ENCODE assay signal across 8 cellular contexts in genomic region chr7:29091121-29091601, GRCh38. TPM values are rescaled to one million over a fixed set of nuclear protein-coding genes. Genes with fewer than 3 reads are reported as not detected.
DNase-seq lines count a peak whose midpoint lies in the region; ATAC-seq, FAIRE-seq and TF ChIP-seq lines count a peak whose summit lies in the region.

No MANE protein-coding gene starts in this region.

- H3K4me1 Mint-ChIP-seq in GM23338 = peaks cover 17% of the 10 kb centered on the region
- H3K4me1 Mint-ChIP-seq in astrocyte (ENCODE audit: low read depth, unreplicated experiment) = no peaks in the 10 kb centered on the region

- H3K27ac ChIP-seq in GM23338 (ENCODE audit: low read depth) (no peak overlapping the region), astrocyte (ENCODE audit: low read depth, low read length) (no peak overlapping the region), muscle layer of colon (ENCODE audit: low read depth, low read length) (peak overlapping the region; percentile 12), WERI-Rb-1 (no peak overlapping the region)

- H3K27me3 Mint-ChIP-seq in GM23338 (ENCODE audit: insufficient read depth, low read depth, poor library complexity) = peaks cover 3% of the 10 kb centered on the region
- H3K27me3 Mint-ChIP-seq in astrocyte (ENCODE audit: low read depth, unreplicated experiment) = peaks cover 4% of the 10 kb centered on the region

- H3K4me2 ChIP-seq in GM23338 (0 out of 2 replicates have a peak overlapping the region, but pooled peaks have one; percentile 22), astrocyte (ENCODE audit: low read length) (peak overlapping the region; percentile 79)

- H3K27me3 ChIP-seq in GM23338 (ENCODE audit: insufficient read depth) (no peaks in the 10 kb centered on the region), astrocyte (ENCODE audit: insufficient read depth, low read length) (peaks cover 2% of the 10 kb centered on the region), muscle layer of colon (ENCODE audit: control insufficient read depth in 1 of 2, insufficient read depth in 2 of 2, low read length in 2 of 2) (no peaks in the 10 kb centered on the region), WERI-Rb-1 (ENCODE audit: insufficient read depth, low read depth, severe bottlenecking) (peaks cover 29% of the 10 kb centered on the region)

- H3K9me3 Mint-ChIP-seq in GM23338 (no peaks in the 10 kb centered on the region), astrocyte (ENCODE audit: unreplicated experiment) (no peaks in the 10 kb centered on the region)

- H3K27ac Mint-ChIP-seq in GM23338 (no peak overlapping the region), astrocyte (ENCODE audit: unreplicated experiment) (no peak overlapping the region)

- ATAC-seq in GM23338 = peak; percentile 84

- H3K9me2 ChIP-seq in GM23338 (ENCODE audit: insufficient read depth) = no peaks in the 10 kb centered on the region

- no peaks in the 10 kb centered on the region for H3K79me2 ChIP-seq in GM23338 (replicated peaks; ENCODE audit: insufficient read depth)
- H3K79me2 ChIP-seq in astrocyte (ENCODE audit: insufficient read depth, low read length) = no peaks in the 10 kb centered on the region

- H3K4me3 ChIP-seq in GM23338 (no peak overlapping the region), astrocyte (ENCODE audit: insufficient read depth, low read depth, low read length) (peak overlapping the region; percentile 31), muscle layer of colon (ENCODE audit: low read depth in 1 of 2, low read length in 2 of 2) (peak overlapping the region; percentile 16 to 53), WERI-Rb-1 (ENCODE audit: low read depth, low read length) (no peak overlapping the region)

- FAIRE-seq in astrocyte (lab: Jason Lieb, UNC) = no peak

- DNase-seq in DMS153 treated with DMSO at 0.1 percent for 48 hours (lab: John Stamatoyannopoulos, UW; ENCODE audit: unreplicated experiment) = peak; percentile 45
- peak; percentile 40 for DNase-seq in GM23338 (ENCODE audit: low spot score)
- no peak for DNase-seq in astrocyte (ENCODE audit: low read depth)
- no peak for DNase-seq in OCI-M1 (lab: John Stamatoyannopoulos, UW)
- no peak for DNase-seq in ecto neural progenitor cell (ENCODE audit: low spot score)
- no peak for DNase-seq in WERI-Rb-1
- DNase-seq in NOMO-1 (lab: John Stamatoyannopoulos, UW; ENCODE audit: unreplicated experiment in 2 of 2) = no peak

- H3K9ac ChIP-seq in astrocyte (ENCODE audit: low read length) (peak overlapping the region; percentile 47), muscle layer of colon (ENCODE audit: low read length) (no peak overlapping the region)

- H3K36me3 ChIP-seq in GM23338 (ENCODE audit: insufficient read depth) (no peaks in the 10 kb centered on the region), astrocyte (ENCODE audit: insufficient read depth, low read length) (no peaks in the 10 kb centered on the region), muscle layer of colon (ENCODE audit: insufficient read depth, low read length) (no peaks in the 10 kb centered on the region), WERI-Rb-1 (no peaks in the 10 kb centered on the region)

- H3K4me3 Mint-ChIP-seq in GM23338 (no peak overlapping the region), astrocyte (ENCODE audit: unreplicated experiment) (no peak overlapping the region)

- H3K4me1 ChIP-seq in GM23338 (ENCODE audit: insufficient read depth) = peaks cover 14% of the 10 kb centered on the region
- no peaks in the 10 kb centered on the region for H3K4me1 ChIP-seq in astrocyte (ENCODE audit: insufficient read depth, low read length)
- H3K4me1 ChIP-seq in muscle layer of colon (ENCODE audit: insufficient read depth, low read length) = peaks cover 35% of the 10 kb centered on the region

- no peak for TF ChIP-seq CTCF in GM23338 (conservative IDR thresholded peaks at IDR 0.05; ENCODE audit: low read depth in 2 of 2)
- TF ChIP-seq CTCF in astrocyte (IDR thresholded peaks at IDR 0.05; ENCODE audit: insufficient read depth, low read depth, low read length) = no peak
- no peak for TF ChIP-seq CTCF in WERI-Rb-1 (IDR thresholded peaks at IDR 0.05; ENCODE audit: low read depth, low read length)

- H3F3A ChIP-seq in GM23338 (replicated peaks; ENCODE audit: low read depth) = no peaks in the 10 kb centered on the region

- H4K20me1 ChIP-seq in GM23338 (replicated peaks; ENCODE audit: insufficient read depth) (no peaks in the 10 kb centered on the region), astrocyte (ENCODE audit: insufficient read depth, low read length) (no peaks in the 10 kb centered on the region)

- H2AFZ ChIP-seq in GM23338 (peak overlapping the region; percentile 82), astrocyte (ENCODE audit: low read depth, low read length) (peak overlapping the region; percentile 77)

- H3K9me3 ChIP-seq in astrocyte (ENCODE audit: insufficient read depth, low read depth, low read length) = no peaks in the 10 kb centered on the region
- H3K9me3 ChIP-seq in muscle layer of colon (ENCODE audit: low read length) = no peaks in the 10 kb centered on the region
- no peaks in the 10 kb centered on the region for H3K9me3 ChIP-seq in WERI-Rb-1 (ENCODE audit: severe bottlenecking)

- H3K36me3 Mint-ChIP-seq in GM23338 (ENCODE audit: low read depth) = no peaks in the 10 kb centered on the region
- H3K36me3 Mint-ChIP-seq in astrocyte (ENCODE audit: low read depth, unreplicated experiment) = no peaks in the 10 kb centered on the region

TF ChIP-seq in GM23338, 12 proteins besides CTCF, POLR2A, EP300 and RAD21 (continues in another document):
- TF ChIP-seq, protein P1, sequence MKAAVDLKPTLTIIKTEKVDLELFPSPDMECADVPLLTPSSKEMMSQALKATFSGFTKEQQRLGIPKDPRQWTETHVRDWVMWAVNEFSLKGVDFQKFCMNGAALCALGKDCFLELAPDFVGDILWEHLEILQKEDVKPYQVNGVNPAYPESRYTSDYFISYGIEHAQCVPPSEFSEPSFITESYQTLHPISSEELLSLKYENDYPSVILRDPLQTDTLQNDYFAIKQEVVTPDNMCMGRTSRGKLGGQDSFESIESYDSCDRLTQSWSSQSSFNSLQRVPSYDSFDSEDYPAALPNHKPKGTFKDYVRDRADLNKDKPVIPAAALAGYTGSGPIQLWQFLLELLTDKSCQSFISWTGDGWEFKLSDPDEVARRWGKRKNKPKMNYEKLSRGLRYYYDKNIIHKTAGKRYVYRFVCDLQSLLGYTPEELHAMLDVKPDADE (IDR thresholded peaks at IDR 0.05) = no peak
- TF ChIP-seq EZH2 (IDR thresholded peaks at IDR 0.05; ENCODE audit: low read depth, unreplicated experiment) = no peak
- no peak for TF ChIP-seq NANOG (IDR thresholded peaks at IDR 0.05; ENCODE audit: borderline replicate concordance)
- no peak for TF ChIP-seq CREB1 (CRISPR knock-in tag; IDR thresholded peaks at IDR 0.05; ENCODE audit: low read depth)
- no peak for TF ChIP-seq ZNF331 (CRISPR knock-in tag; IDR thresholded peaks at IDR 0.05; ENCODE audit: low read depth)
- TF ChIP-seq JUNB (IDR thresholded peaks at IDR 0.05; ENCODE audit: unreplicated experiment) = no peak
- TF ChIP-seq, protein P2, sequence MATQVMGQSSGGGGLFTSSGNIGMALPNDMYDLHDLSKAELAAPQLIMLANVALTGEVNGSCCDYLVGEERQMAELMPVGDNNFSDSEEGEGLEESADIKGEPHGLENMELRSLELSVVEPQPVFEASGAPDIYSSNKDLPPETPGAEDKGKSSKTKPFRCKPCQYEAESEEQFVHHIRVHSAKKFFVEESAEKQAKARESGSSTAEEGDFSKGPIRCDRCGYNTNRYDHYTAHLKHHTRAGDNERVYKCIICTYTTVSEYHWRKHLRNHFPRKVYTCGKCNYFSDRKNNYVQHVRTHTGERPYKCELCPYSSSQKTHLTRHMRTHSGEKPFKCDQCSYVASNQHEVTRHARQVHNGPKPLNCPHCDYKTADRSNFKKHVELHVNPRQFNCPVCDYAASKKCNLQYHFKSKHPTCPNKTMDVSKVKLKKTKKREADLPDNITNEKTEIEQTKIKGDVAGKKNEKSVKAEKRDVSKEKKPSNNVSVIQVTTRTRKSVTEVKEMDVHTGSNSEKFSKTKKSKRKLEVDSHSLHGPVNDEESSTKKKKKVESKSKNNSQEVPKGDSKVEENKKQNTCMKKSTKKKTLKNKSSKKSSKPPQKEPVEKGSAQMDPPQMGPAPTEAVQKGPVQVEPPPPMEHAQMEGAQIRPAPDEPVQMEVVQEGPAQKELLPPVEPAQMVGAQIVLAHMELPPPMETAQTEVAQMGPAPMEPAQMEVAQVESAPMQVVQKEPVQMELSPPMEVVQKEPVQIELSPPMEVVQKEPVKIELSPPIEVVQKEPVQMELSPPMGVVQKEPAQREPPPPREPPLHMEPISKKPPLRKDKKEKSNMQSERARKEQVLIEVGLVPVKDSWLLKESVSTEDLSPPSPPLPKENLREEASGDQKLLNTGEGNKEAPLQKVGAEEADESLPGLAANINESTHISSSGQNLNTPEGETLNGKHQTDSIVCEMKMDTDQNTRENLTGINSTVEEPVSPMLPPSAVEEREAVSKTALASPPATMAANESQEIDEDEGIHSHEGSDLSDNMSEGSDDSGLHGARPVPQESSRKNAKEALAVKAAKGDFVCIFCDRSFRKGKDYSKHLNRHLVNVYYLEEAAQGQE (IDR thresholded peaks at IDR 0.05; ENCODE audit: unreplicated experiment) = no peak
- no peak for TF ChIP-seq EZH2phosphoT487 (IDR thresholded peaks at IDR 0.05; ENCODE audit: unreplicated experiment)
- no peak for TF ChIP-seq STAT1 (IDR thresholded peaks at IDR 0.05; ENCODE audit: unreplicated experiment)
- TF ChIP-seq POLR2AphosphoS5 (IDR thresholded peaks at IDR 0.05; ENCODE audit: low read depth) = no peak
- no peak for TF ChIP-seq ZNF114 (CRISPR knock-in tag; IDR thresholded peaks at IDR 0.05)

RNA-seq across cellular contexts. Expression of gene CPVL, which starts 55.2 kb away (rescaled TPM):
- total RNA-seq in GM23338 (2014; rRNA removed; shearing (Covaris generic)) = 33.3 and 37.8 TPM in 2 replicates
- 31.9 and 36.5 TPM in 2 replicates for polyA plus RNA-seq in GM23338 (2016; fragmentation: Nextera tagmentation; extraction: Ambion mirVana)
- total RNA-seq in astrocyte = 16.3 and 22.2 TPM in 2 replicates

Comparison
In these comparisons a context has a peak if more than half of its experiments do, and no peak if none do; other contexts are left out.
1. DNase-seq: peak in DMS153 treated with DMSO at 0.1 percent for 48 hours (single experiment) and GM23338 (single experiment); none in astrocyte (single experiment), OCI-M1 (single experiment), ecto neural progenitor cell (single experiment), WERI-Rb-1 (single experiment) and NOMO-1 (0 of 2).
2. H3K4me3 ChIP-seq: peak in astrocyte (single experiment) and muscle layer of colon (2 of 2); none in GM23338 (single experiment) and WERI-Rb-1 (single experiment).